In genomic region chr11:65847746-65848145, GRCh38 we compare ENCODE assay signal across 29 cellular contexts. TPM values are rescaled to one million over a fixed set of nuclear protein-coding genes. Genes with fewer than 3 reads are reported as not detected.
"Had no signal": no experiment of that assay in that cellular context is flagged by ENCODE, and none has a peak within 500 bp of the region (broad histone marks: within the 10 kb centered on the region; RNA-seq: fewer than 3 reads in every experiment).

No MANE protein-coding gene starts in this region.

- H3K4me1 ChIP-seq: adrenal gland, body of pancreas had no signal

- H3K27me3 ChIP-seq: adrenal gland, body of pancreas, esophagus muscularis mucosa, foreskin keratinocyte, gastroesophageal sphincter, heart right ventricle had no signal

- H3K27ac ChIP-seq: adrenal gland, body of pancreas, esophagus muscularis mucosa, foreskin keratinocyte, gastroesophageal sphincter, heart right ventricle, VCaP had no signal

- H3K9me3 ChIP-seq: adrenal gland, body of pancreas had no signal

- ATAC-seq: activated naive CD8-positive, alpha-beta T cell treated with anti-CD3 and anti-CD28 coated beads, Interleukin-2, amount 50 U/mL, for 24 hours; body of pancreas; effector memory CD8-positive, alpha-beta T cell; gastroesophageal sphincter; heart right ventricle; WTC11 had no signal

- DNase-seq: activated CD4-positive, alpha-beta memory T cell treated with anti-CD3 and anti-CD28 coated beads, Interleukin-2, amount 10 ng/mL, durations not matched to agents 7 days and 5 days; activated CD4-positive, alpha-beta T cell treated with anti-CD3 and anti-CD28 coated beads for 1 hour; activated CD4-positive, alpha-beta T cell treated with anti-CD3 and anti-CD28 coated beads for 4 hours; activated CD4-positive, alpha-beta T cell treated with anti-CD3 and anti-CD28 coated beads, Interleukin-2, amount 10 ng/mL, durations not matched to agents 7 days and 5 days; activated CD4-positive, alpha-beta T cell treated with anti-CD3 and anti-CD28 coated beads, Interleukin-2, amount 50 U/mL, for 4 hours; activated CD8-positive, alpha-beta memory T cell treated with anti-CD3 and anti-CD28 coated beads, Interleukin-2, amount 50 U/mL, for 48 hours; activated effector memory CD4-positive, alpha-beta T cell treated with anti-CD3 and anti-CD28 coated beads, Interleukin-2, amount 50 U/mL, for 16 hours; activated naive CD4-positive, alpha-beta T cell treated with anti-CD3 and anti-CD28 coated beads for 36 hours; activated naive CD8-positive, alpha-beta T cell treated with anti-CD3 and anti-CD28 coated beads for 36 hours; activated naive CD8-positive, alpha-beta T cell treated with anti-CD3 and anti-CD28 coated beads, Interleukin-2, amount 50 U/mL, for 24 hours; activated T-cell treated with anti-CD3 and anti-CD28 coated beads for 4 hours; activated T-cell treated with anti-CD3 and anti-CD28 coated beads, Interleukin-2, amount 50 U/mL, for 24 hours; adrenal gland; body of pancreas; caudate nucleus; cortex of kidney; dermis blood vessel endothelial cell; effector CD4-positive, alpha-beta T cell; effector memory CD8-positive, alpha-beta T cell; erythroblast; heart right ventricle; T-helper 2 cell had no signal

- H3K4me3 ChIP-seq: adrenal gland, body of pancreas, esophagus muscularis mucosa, gastroesophageal sphincter, heart right ventricle had no signal

RNA-seq across cellular contexts. Expression of gene SNX32, which starts 14.0 kb away (rescaled TPM):
- total RNA-seq: glomerular endothelial cell had no signal

RNA-seq across cellular contexts. Expression of gene CTSW, which starts 31.9 kb away (rescaled TPM):
- total RNA-seq: chondrocyte, dermis blood vessel endothelial cell, foreskin keratinocyte, WTC11 had no signal
- polyA plus RNA-seq: foreskin keratinocyte had no signal
